Comparison of ENCODE assay signal across 28 cellular contexts in genomic region chr15:43273243-43273642, GRCh38. TPM values are rescaled to one million over a fixed set of nuclear protein-coding genes. Genes with fewer than 3 reads are reported as not detected.
"Had no signal": no experiment of that assay in that cellular context is flagged by ENCODE, and none has a peak within 500 bp of the region (broad histone marks: within the 10 kb centered on the region; RNA-seq: fewer than 3 reads in every experiment).

No MANE protein-coding gene starts in this region.

- DNase-seq: activated CD4-positive, alpha-beta memory T cell treated with anti-CD3 and anti-CD28 coated beads, Interleukin-2, amount 10 ng/mL, durations not matched to agents 7 days and 5 days; activated CD4-positive, alpha-beta T cell treated with anti-CD3 and anti-CD28 coated beads, Interleukin-2, amount 10 ng/mL, durations not matched to agents 7 days and 5 days; activated CD4-positive, CD25-positive, alpha-beta regulatory T cell; activated CD8-positive, alpha-beta memory T cell treated with anti-CD3 and anti-CD28 coated beads, Interleukin-2, amount 50 U/mL, for 4 hours; activated naive CD8-positive, alpha-beta T cell treated with anti-CD3 and anti-CD28 coated beads, Interleukin-2, amount 50 U/mL, for 24 hours; activated T-cell treated with anti-CD3 and anti-CD28 coated beads, Interleukin-2, amount 50 U/mL, for 72 hours; amniotic stem cell; body of pancreas; NCI-H1092; NCI-H1417; NCI-H1930; NCI-H2171; NCI-H2227 treated with DMSO at 0.1 percent for 48 hours; NCI-H526; NCI-H774; RPMI8226; T-helper 1 cell had no signal

- H3K4me2 ChIP-seq: KMS-11 had no signal

- ATAC-seq: activated naive CD4-positive, alpha-beta T cell treated with anti-CD3 and anti-CD28 coated beads, Interleukin-2, amount 50 U/mL, for 72 hours; activated naive CD8-positive, alpha-beta T cell treated with anti-CD3 and anti-CD28 coated beads, Interleukin-2, amount 50 U/mL, for 24 hours; activated T-cell treated with anti-CD3 and anti-CD28 coated beads, Interleukin-2, amount 50 U/mL, for 72 hours; body of pancreas; Panc1 had no signal

- H3K4me3 Mint-ChIP-seq: activated CD4-positive, alpha-beta memory T cell treated with anti-CD3 and anti-CD28 coated beads, Interleukin-2, amount 10 ng/mL, durations not matched to agents 7 days and 5 days; activated CD4-positive, alpha-beta T cell treated with anti-CD3 and anti-CD28 coated beads, Interleukin-2, amount 10 ng/mL, durations not matched to agents 7 days and 5 days; activated naive CD8-positive, alpha-beta T cell treated with anti-CD3 and anti-CD28 coated beads, Interleukin-2, amount 50 U/mL, for 24 hours; activated T-cell treated with anti-CD3 and anti-CD28 coated beads, Interleukin-2, amount 50 U/mL, for 72 hours had no signal

- H3K27ac ChIP-seq: ascending aorta, body of pancreas, KMS-11, SK-N-MC, VCaP had no signal

- H3K27me3 ChIP-seq: ascending aorta, body of pancreas had no signal

- H3K4me3 ChIP-seq: ascending aorta, body of pancreas, SK-N-MC had no signal

- H3K36me3 Mint-ChIP-seq: activated naive CD4-positive, alpha-beta T cell treated with anti-CD3 and anti-CD28 coated beads, Interleukin-2, amount 50 U/mL, for 72 hours had no signal

- H3K9me3 Mint-ChIP-seq: activated CD4-positive, alpha-beta memory T cell treated with anti-CD3 and anti-CD28 coated beads, Interleukin-2, amount 10 ng/mL, durations not matched to agents 7 days and 5 days had no signal

- H3K36me3 ChIP-seq: ascending aorta had no signal

- H3K4me1 ChIP-seq: ascending aorta, body of pancreas had no signal

- H3K9ac ChIP-seq: KMS-11 had no signal

- H3K27ac Mint-ChIP-seq: activated CD4-positive, alpha-beta memory T cell treated with anti-CD3 and anti-CD28 coated beads, Interleukin-2, amount 10 ng/mL, durations not matched to agents 7 days and 5 days; activated CD4-positive, alpha-beta T cell treated with anti-CD3 and anti-CD28 coated beads, Interleukin-2, amount 10 ng/mL, durations not matched to agents 7 days and 5 days; activated naive CD4-positive, alpha-beta T cell treated with anti-CD3 and anti-CD28 coated beads, Interleukin-2, amount 50 U/mL, for 72 hours; activated naive CD8-positive, alpha-beta T cell treated with anti-CD3 and anti-CD28 coated beads, Interleukin-2, amount 50 U/mL, for 24 hours; activated T-cell treated with anti-CD3 and anti-CD28 coated beads, Interleukin-2, amount 50 U/mL, for 72 hours had no signal

- H3K9me3 ChIP-seq: ascending aorta, body of pancreas had no signal

RNA-seq across cellular contexts. Expression of gene TGM5, which starts 6.5 kb away (rescaled TPM):
- total RNA-seq: activated CD4-positive, alpha-beta T cell treated with anti-CD3 and anti-CD28 coated beads, Interleukin-2, amount 10 ng/mL, durations not matched to agents 7 days and 5 days; activated T-cell treated with anti-CD3 and anti-CD28 coated beads, Interleukin-2, amount 50 U/mL, for 72 hours; ascending aorta; body of pancreas; NCI-H460; OCI-LY7; Right ventricle myocardium inferior had no signal

RNA-seq across cellular contexts. Expression of gene TGM7, which starts 28.8 kb away (rescaled TPM):
- total RNA-seq: activated CD4-positive, alpha-beta memory T cell treated with anti-CD3 and anti-CD28 coated beads, Interleukin-2, amount 10 ng/mL, durations not matched to agents 7 days and 5 days; activated CD4-positive, alpha-beta T cell treated with anti-CD3 and anti-CD28 coated beads, Interleukin-2, amount 10 ng/mL, durations not matched to agents 7 days and 5 days; activated naive CD4-positive, alpha-beta T cell treated with anti-CD3 and anti-CD28 coated beads, Interleukin-2, amount 50 U/mL, for 72 hours; activated T-cell treated with anti-CD3 and anti-CD28 coated beads, Interleukin-2, amount 50 U/mL, for 72 hours; ascending aorta; body of pancreas; MCF 10A; NCI-H460; OCI-LY7; Right ventricle myocardium inferior; T-helper 2 cell treated with Interferon-gamma antibody and Interleukin-4, amounts not matched to agents 100 ng/mL and 5 ng/mL, for 36 hours had no signal

RNA-seq across cellular contexts. Expression of gene EPB42, which starts 52.4 kb away (rescaled TPM):
- total RNA-seq: activated CD4-positive, alpha-beta memory T cell treated with anti-CD3 and anti-CD28 coated beads, Interleukin-2, amount 10 ng/mL, durations not matched to agents 7 days and 5 days; activated CD4-positive, alpha-beta T cell treated with anti-CD3 and anti-CD28 coated beads, Interleukin-2, amount 10 ng/mL, durations not matched to agents 7 days and 5 days; activated naive CD4-positive, alpha-beta T cell treated with anti-CD3 and anti-CD28 coated beads, Interleukin-2, amount 50 U/mL, for 72 hours; activated T-cell treated with anti-CD3 and anti-CD28 coated beads, Interleukin-2, amount 50 U/mL, for 72 hours; ascending aorta; body of pancreas; MCF 10A; NCI-H460; OCI-LY7; T-helper 2 cell treated with Interferon-gamma antibody and Interleukin-4, amounts not matched to agents 100 ng/mL and 5 ng/mL, for 36 hours had no signal
